ENCODE assay signal across 31 cellular contexts in genomic region chr5:121497176-121497575, GRCh38.
A peak's percentile ranks its signal among the peaks of the same experiment; 100 is the strongest.
DNase-seq lines count a peak whose midpoint lies in the region; ATAC-seq, FAIRE-seq and TF ChIP-seq lines count a peak whose summit lies in the region.
"Had no signal": no experiment of that assay in that cellular context is flagged by ENCODE, and none has a peak within 500 bp of the region (broad histone marks: within the 10 kb centered on the region; RNA-seq: fewer than 3 reads in every experiment).

No MANE protein-coding gene starts in this region.

- no peak overlapping the region for H3K4ac ChIP-seq in mesenchymal stem cell (ENCODE audit: low read depth in 1 of 2, low read length in 2 of 2)

- no peak overlapping the region for H2BK120ac ChIP-seq in mesenchymal stem cell (ENCODE audit: low read depth, low read length)

- peak; percentile 94 for FAIRE-seq in D721Med (lab: Jason Lieb, UNC)
- no peak for FAIRE-seq in K562 (lab: Jason Lieb, UNC)
- FAIRE-seq: endothelial cell of umbilical vein, HTR-8/SVneo had no signal

- H3K4me2 ChIP-seq in K562 (ENCODE audit: insufficient read depth, low read length): no peak overlapping the region
- no peak overlapping the region for H3K4me2 ChIP-seq in mesenchymal stem cell (ENCODE audit: low read length, poor library complexity, severe bottlenecking)
- no peak overlapping the region for H3K4me2 ChIP-seq in Karpas-422 (ENCODE audit: low read depth, low read length, poor library complexity, severe bottlenecking)
- H3K4me2 ChIP-seq: BLaER1 treated with 17β-estradiol and CSF1 and Interleukin-3, amounts not matched to agents 10 nM and 100 nM had no signal

- in situ Hi-C loops in K562 (cut with MboI): no loop called here

- H3K36me3 ChIP-seq in K562 (ENCODE audit: control insufficient read depth, insufficient read depth, low read length) (no peaks in the 10 kb centered on the region), mesenchymal stem cell (ENCODE audit: control insufficient read depth in 1 of 2, insufficient read depth in 2 of 2, low read depth in 1 of 2, low read length in 2 of 2) (no peaks in the 10 kb centered on the region), Karpas-422 (ENCODE audit: insufficient read depth, low read length) (no peaks in the 10 kb centered on the region)
- H3K36me3 ChIP-seq: ascending aorta; BLaER1 treated with 17β-estradiol and CSF1 and Interleukin-3, amounts not matched to agents 10 nM and 100 nM; left lung had no signal

- TF ChIP-seq POLR2A in K562 (conservative IDR thresholded peaks at IDR 0.05): no peak

- 0% methylated on average over 1 of the region's 1 CpG for WGBS in K562 (ENCODE audit: insufficient coverage, low coverage, missing lambda C conversion rate)
- whole genome bisulfite sequencing in mesenchymal stem cell: 95% methylated on average over 1 of the region's 1 CpG

- H3K79me2 ChIP-seq in K562 (ENCODE audit: control insufficient read depth, insufficient read depth, low read length): no peaks in the 10 kb centered on the region
- no peaks in the 10 kb centered on the region for H3K79me2 ChIP-seq in Karpas-422 (ENCODE audit: low read length)

- DNase-seq in D721Med (ENCODE audit: insufficient read length, low spot score) (peak; percentile 29), NCI-H82 treated with DMSO at 0.1 percent for 48 hours (lab: John Stamatoyannopoulos, UW; ENCODE audit: unreplicated experiment) (peak; percentile 89), K562 (ENCODE audit: extremely low read depth in 1 of 4, low spot score in 3 of 4) (no peak), mesenchymal stem cell (peak; percentile 6), ecto neural progenitor cell (ENCODE audit: low spot score) (no peak), Karpas-422 (no peak)
- no peak for DNase-seq in NK-92 treated with Interleukin-12 subunit alpha and Interleukin-12 subunit beta, amount 100 ng/mL, for 24 hours (lab: John Stamatoyannopoulos, UW)
- no peak for DNase-seq in activated CD4-positive, alpha-beta T cell treated with anti-CD3 and anti-CD28 coated beads, Interleukin-2, amount 50 U/mL, for 48 hours
- DNase-seq: activated CD8-positive, alpha-beta memory T cell treated with anti-CD3 and anti-CD28 coated beads, Interleukin-2, amount 50 U/mL, for 4 hours; Calu3; cerebellar nuclear complex; dorsolateral prefrontal cortex; left lung; MV-4-11; naive B cell; NCI-H1694; NCI-H2171 treated with DMSO at 0.1 percent for 48 hours; NCI-H526; occipital lobe; RPMI8226; stimulated activated CD4-positive, alpha-beta T cell treated with anti-CD3 and anti-CD28 coated beads, Interleukin-4, amount 100 ng/mL, for 4 hours; stimulated activated naive CD4-positive, alpha-beta T cell; testis had no signal

- no peak overlapping the region for H2BK5ac ChIP-seq in mesenchymal stem cell (ENCODE audit: low read depth, low read length, poor library complexity, severe bottlenecking)

- no peak overlapping the region for H4K8ac ChIP-seq in mesenchymal stem cell (ENCODE audit: low read length)

- no peak overlapping the region for H2AK5ac ChIP-seq in mesenchymal stem cell (ENCODE audit: low read length, severe bottlenecking)

- no peaks in the 10 kb centered on the region for H3K79me1 ChIP-seq in mesenchymal stem cell (replicated peaks; ENCODE audit: low read length, poor library complexity, severe bottlenecking)

- intact Hi-C loops in K562 (cut with micrococcal nuclease): no loop called here

- H3K18ac ChIP-seq in mesenchymal stem cell (ENCODE audit: low read depth in 1 of 2, low read length in 2 of 2): no peak overlapping the region

- H3K4me1 ChIP-seq in K562 (replicated peaks in 1 of 2; ENCODE audit: control insufficient read depth in 2 of 2, insufficient read depth in 2 of 2, low read length in 2 of 2) (no peaks in the 10 kb centered on the region), mesenchymal stem cell (ENCODE audit: control insufficient read depth, insufficient read depth, low read depth, low read length) (no peaks in the 10 kb centered on the region), Karpas-422 (ENCODE audit: low read length) (no peaks in the 10 kb centered on the region)
- H3K4me1 ChIP-seq: ascending aorta; BLaER1 treated with 17β-estradiol and CSF1 and Interleukin-3, amounts not matched to agents 10 nM and 100 nM; left lung; testis had no signal

- CTCF ChIA-PET in K562 (lab: Yijun Ruan, JAX; ENCODE audit: low intra/inter-chr PET ratio): no interaction called here

- no peak overlapping the region for H2AFZ ChIP-seq in K562 (ENCODE audit: low read depth, low read length)
- H2AFZ ChIP-seq in mesenchymal stem cell (ENCODE audit: low read depth, low read length): no peak overlapping the region
- no peak overlapping the region for H2AFZ ChIP-seq in Karpas-422 (ENCODE audit: low read length)

- no peak overlapping the region for H4K91ac ChIP-seq in mesenchymal stem cell (ENCODE audit: low read length)

- H3K27me3 ChIP-seq in K562 (ENCODE audit: control insufficient read depth in 2 of 2, insufficient read depth in 2 of 2, low read length in 2 of 2) (no peaks in the 10 kb centered on the region), mesenchymal stem cell (ENCODE audit: control insufficient read depth in 1 of 2, insufficient read depth in 1 of 2, low read length in 2 of 2) (no peaks in the 10 kb centered on the region), Karpas-422 (ENCODE audit: low read length) (no peaks in the 10 kb centered on the region)
- H3K27me3 ChIP-seq: ascending aorta; BLaER1 treated with 17β-estradiol and CSF1 and Interleukin-3, amounts not matched to agents 10 nM and 100 nM; dorsolateral prefrontal cortex; left lung; testis had no signal

- no peaks in the 10 kb centered on the region; the same call in 1 of the 2 replicates for H3K9me3 ChIP-seq in K562 (replicated peaks; ENCODE audit: control insufficient read depth, insufficient read depth, low read depth, low read length)
- H3K9me3 ChIP-seq in mesenchymal stem cell (ENCODE audit: control insufficient read depth, low read length): no peaks in the 10 kb centered on the region
- H3K9me3 ChIP-seq in Karpas-422 (ENCODE audit: low read length): no peaks in the 10 kb centered on the region; the same call in 1 of the 2 replicates
- H3K9me3 ChIP-seq: ascending aorta; BLaER1 treated with 17β-estradiol and CSF1 and Interleukin-3, amounts not matched to agents 10 nM and 100 nM; left lung; testis had no signal

- H3K4me3 ChIP-seq in K562 (no peak overlapping the region), mesenchymal stem cell (ENCODE audit: insufficient read depth in 1 of 2, low read depth in 1 of 2, low read length in 2 of 2) (no peak overlapping the region), Karpas-422 (ENCODE audit: low read length) (no peak overlapping the region)
- H3K4me3 ChIP-seq: ascending aorta; BLaER1 treated with 17β-estradiol and CSF1 and Interleukin-3, amounts not matched to agents 10 nM and 100 nM; dorsolateral prefrontal cortex; left lung; SK-N-MC; testis had no signal

- no peaks in the 10 kb centered on the region for H3K9me2 ChIP-seq in Karpas-422 (replicated peaks; ENCODE audit: insufficient read depth, low read length)

- no TSS peak for BruUV-seq in K562 (replicated peaks; lab: Mats Ljungman, UMichigan)

- no peak for TF ChIP-seq EP300 in K562 (IDR thresholded peaks at IDR 0.05; ENCODE audit: low read length)

- no peak for TF ChIP-seq CTCF in D721Med (IDR thresholded peaks at IDR 0.05; ENCODE audit: insufficient read depth, missing control alignments)
- no peak for TF ChIP-seq CTCF in K562 (IDR thresholded peaks at IDR 0.05 in 2 of 3, conservative IDR thresholded peaks at IDR 0.05 in 1 of 3; ENCODE audit: insufficient read depth in 2 of 3, low read depth in 1 of 3, low read length in 3 of 3)

- no peak overlapping the region for H2BK12ac ChIP-seq in mesenchymal stem cell (ENCODE audit: low read length in 2 of 2)

- POLR2A ChIA-PET in K562 (lab: Yijun Ruan, JAX): no interaction called here

- no peak for TF ChIP-seq RAD21 in K562 (CRISPR knock-in tag; conservative IDR thresholded peaks at IDR 0.05 in 1 of 2, IDR thresholded peaks at IDR 0.05 in 1 of 2)

- no peak overlapping the region for H3K23ac ChIP-seq in mesenchymal stem cell (ENCODE audit: low read length in 2 of 2)

- H3K9ac ChIP-seq in K562 (ENCODE audit: insufficient read depth in 1 of 2, low read depth in 2 of 2, low read length in 2 of 2): no peak overlapping the region
- no peak overlapping the region for H3K9ac ChIP-seq in mesenchymal stem cell (ENCODE audit: low read length)
- no peak overlapping the region for H3K9ac ChIP-seq in Karpas-422 (ENCODE audit: low read length)
- H3K9ac ChIP-seq: BLaER1 treated with 17β-estradiol and CSF1 and Interleukin-3, amounts not matched to agents 10 nM and 100 nM had no signal

- no peak overlapping the region for H2BK15ac ChIP-seq in mesenchymal stem cell (ENCODE audit: low read depth, poor library complexity, severe bottlenecking)

- H3K27ac ChIP-seq in K562 (ENCODE audit: extremely low read depth, low read depth, low read length) (no peak overlapping the region), mesenchymal stem cell (ENCODE audit: low read length, poor library complexity, severe bottlenecking) (no peak overlapping the region), Karpas-422 (ENCODE audit: low read length) (no peak overlapping the region)
- H3K27ac ChIP-seq: ascending aorta; BLaER1 treated with 17β-estradiol and CSF1 and Interleukin-3, amounts not matched to agents 10 nM and 100 nM; dorsolateral prefrontal cortex; left lung; SK-N-MC; testis had no signal

- no peaks in the 10 kb centered on the region for H4K20me1 ChIP-seq in K562 (replicated peaks; ENCODE audit: control insufficient read depth, insufficient read depth, low read length)
- no peaks in the 10 kb centered on the region for H4K20me1 ChIP-seq in Karpas-422 (ENCODE audit: insufficient read depth, low read depth, low read length)
- H4K20me1 ChIP-seq: BLaER1 treated with 17β-estradiol and CSF1 and Interleukin-3, amounts not matched to agents 10 nM and 100 nM had no signal

- no peak for ATAC-seq in K562
- ATAC-seq: activated naive CD4-positive, alpha-beta T cell treated with anti-CD3 and anti-CD28 coated beads, Interleukin-2, amount 50 U/mL, for 72 hours; activated T-helper 17 cell treated with anti-CD3 and anti-CD28 coated beads, Interleukin-2, amount 50 U/mL, for 72 hours; left lung; WTC11 had no signal

- no peak overlapping the region for H3K14ac ChIP-seq in mesenchymal stem cell (ENCODE audit: low read length in 2 of 2)

- H3K9me1 ChIP-seq in K562 (ENCODE audit: control insufficient read depth, insufficient read depth, low read length): no peaks in the 10 kb centered on the region

TF ChIP-seq in K562, 482 proteins besides CTCF, POLR2A, EP300 and RAD21 (continues in another document):
- peak; percentile 73 for TF ChIP-seq HMBOX1 (IDR thresholded peaks at IDR 0.05)
- no peak for TF ChIP-seq ZNF778 (CRISPR knock-in tag; IDR thresholded peaks at IDR 0.05)
- TF ChIP-seq CHCHD3 (CRISPR knock-in tag; IDR thresholded peaks at IDR 0.05): no peak
- TF ChIP-seq KLF10 (CRISPR knock-in tag; IDR thresholded peaks at IDR 0.05): no peak

Comparison
In these comparisons a context has a peak if more than half of its experiments do, and no peak if none do; other contexts are left out.
1. DNase-seq: peak in D721Med (single experiment), NCI-H82 treated with DMSO at 0.1 percent for 48 hours (single experiment) and mesenchymal stem cell (single experiment); none in K562 (0 of 4), NK-92 treated with Interleukin-12 subunit alpha and Interleukin-12 subunit beta, amount 100 ng/mL, for 24 hours (single experiment), ecto neural progenitor cell (single experiment), activated CD4-positive, alpha-beta T cell treated with anti-CD3 and anti-CD28 coated beads, Interleukin-2, amount 50 U/mL, for 48 hours (0 of 2) and Karpas-422 (single experiment).